20 cellular contexts compared by ENCODE assay signal in the genomic region with DNA sequence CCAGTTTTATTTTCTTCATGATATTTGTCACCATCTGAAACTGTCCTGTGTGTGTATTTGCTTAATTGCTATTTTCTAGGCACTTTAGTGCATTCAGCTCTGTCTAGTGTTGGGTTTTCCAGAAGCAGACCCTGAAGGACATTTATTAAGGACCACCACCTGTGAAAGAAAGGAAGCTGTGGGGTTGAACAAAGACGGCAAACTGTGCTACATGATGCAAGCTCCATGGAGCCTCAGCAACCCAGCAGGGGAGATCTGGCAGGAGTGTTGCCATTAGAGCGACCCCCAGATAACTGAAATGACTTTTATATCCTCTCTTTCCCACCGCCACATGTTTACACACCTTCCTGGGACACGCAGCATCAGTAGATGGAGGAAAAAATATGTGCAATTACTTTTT.
"Had no signal": no experiment of that assay in that cellular context is flagged by ENCODE, and none has a peak within 500 bp of the region (broad histone marks: within the 10 kb centered on the region; RNA-seq: fewer than 3 reads in every experiment).

No MANE protein-coding gene starts in this region.

- H3K27ac ChIP-seq: colonic mucosa, foreskin keratinocyte, left ventricle myocardium inferior, ovary, right atrium auricular region, sigmoid colon, skin epidermis had no signal

- H3K4me1 ChIP-seq: colonic mucosa, foreskin keratinocyte, left ventricle myocardium inferior, right atrium auricular region, sigmoid colon had no signal

- DNase-seq: colonic mucosa; dermis blood vessel endothelial cell; endodermal cell; erythroblast; foreskin keratinocyte; kidney; left cardiac atrium; left ventricle myocardium inferior; mesenchymal stem cell; naive B cell; ovary; sigmoid colon; stimulated activated CD4-positive, alpha-beta T cell treated with anti-CD3 and anti-CD28 coated beads, Interleukin-2, amount 100 ng/mL, for 24 hours; stimulated activated CD4-positive, alpha-beta T cell treated with anti-CD3 and anti-CD28 coated beads, Interleukin-4, amount 100 ng/mL, for 4 hours; stimulated activated naive B cell treated with anti-CD40 and anti-IgM and Interleukin-4, amounts not matched to agents 10 μg/mL and 1 μg/mL and 100 μg/mL, for 72 hours; trophoblast cell had no signal

- H3K27me3 ChIP-seq: colonic mucosa, foreskin keratinocyte, ovary, right atrium auricular region, sigmoid colon had no signal

- H3K4me1 Mint-ChIP-seq: naive B cell; nephron; stimulated activated naive B cell treated with anti-CD40 and anti-IgM and Interleukin-4, amounts not matched to agents 10 μg/mL and 1 μg/mL and 100 μg/mL, for 72 hours had no signal

- H3K4me3 Mint-ChIP-seq: endodermal cell; naive B cell; nephron; stimulated activated naive B cell treated with anti-CD40 and anti-IgM and Interleukin-4, amounts not matched to agents 10 μg/mL and 1 μg/mL and 100 μg/mL, for 72 hours had no signal

- H3K9me3 ChIP-seq: colonic mucosa, ovary, sigmoid colon had no signal

- H3K27me3 Mint-ChIP-seq: stimulated activated naive B cell treated with anti-CD40 and anti-IgM and Interleukin-4, amounts not matched to agents 10 μg/mL and 1 μg/mL and 100 μg/mL, for 72 hours had no signal

- H3K36me3 Mint-ChIP-seq: naive B cell; stimulated activated naive B cell treated with anti-CD40 and anti-IgM and Interleukin-4, amounts not matched to agents 10 μg/mL and 1 μg/mL and 100 μg/mL, for 72 hours had no signal

- H3K9me3 Mint-ChIP-seq: endodermal cell; nephron; stimulated activated naive B cell treated with anti-CD40 and anti-IgM and Interleukin-4, amounts not matched to agents 10 μg/mL and 1 μg/mL and 100 μg/mL, for 72 hours had no signal

- H3K4me3 ChIP-seq: colonic mucosa, left ventricle myocardium inferior, lung, ovary, right atrium auricular region, sigmoid colon, skin epidermis had no signal

- H3K27ac Mint-ChIP-seq: endodermal cell; naive B cell; nephron; stimulated activated naive B cell treated with anti-CD40 and anti-IgM and Interleukin-4, amounts not matched to agents 10 μg/mL and 1 μg/mL and 100 μg/mL, for 72 hours had no signal

- H3K36me3 ChIP-seq: colonic mucosa, left ventricle myocardium inferior, ovary, right atrium auricular region, sigmoid colon had no signal

- ATAC-seq: foreskin keratinocyte; left cardiac atrium; stimulated activated naive B cell treated with anti-CD40 and anti-IgM and Interleukin-4, amounts not matched to agents 10 μg/mL and 1 μg/mL and 100 μg/mL, for 72 hours had no signal
